In genomic region chr7:118114175-118114574, GRCh38 we compare ENCODE assay signal across 11 cellular contexts.
"Had no signal": no experiment of that assay in that cellular context is flagged by ENCODE, and none has a peak within 500 bp of the region (broad histone marks: within the 10 kb centered on the region; RNA-seq: fewer than 3 reads in every experiment).

No MANE protein-coding gene starts in this region.

- H3K36me3 ChIP-seq: HAP-1 had no signal

- FAIRE-seq: H1, H54 had no signal

- H2AFZ ChIP-seq: GM23248, GM23338 had no signal

- H3K4me3 Mint-ChIP-seq: GM23338, H9, HFFc6 had no signal

- H3K4me2 ChIP-seq: GM23338 had no signal

- H3K4me1 ChIP-seq: HAP-1 had no signal

- ATAC-seq: GM23338, HCT116 had no signal

- H3K9ac ChIP-seq: GM23248 had no signal

- H3K27ac ChIP-seq: GM23248 had no signal

- H3K9me3 ChIP-seq: HAP-1 had no signal

- DNase-seq: GM23248, GOT3, H7, H9, HCEC 1CT, HFFc6 had no signal

- H3K4me3 ChIP-seq: GM23248, GM23338, HAP-1 had no signal

- H3K27ac Mint-ChIP-seq: GM23338, H9, HFFc6 had no signal

- H3K4me1 Mint-ChIP-seq: GM23338 had no signal
